Comparison of ENCODE assay signal across 21 cellular contexts in the genomic region with DNA sequence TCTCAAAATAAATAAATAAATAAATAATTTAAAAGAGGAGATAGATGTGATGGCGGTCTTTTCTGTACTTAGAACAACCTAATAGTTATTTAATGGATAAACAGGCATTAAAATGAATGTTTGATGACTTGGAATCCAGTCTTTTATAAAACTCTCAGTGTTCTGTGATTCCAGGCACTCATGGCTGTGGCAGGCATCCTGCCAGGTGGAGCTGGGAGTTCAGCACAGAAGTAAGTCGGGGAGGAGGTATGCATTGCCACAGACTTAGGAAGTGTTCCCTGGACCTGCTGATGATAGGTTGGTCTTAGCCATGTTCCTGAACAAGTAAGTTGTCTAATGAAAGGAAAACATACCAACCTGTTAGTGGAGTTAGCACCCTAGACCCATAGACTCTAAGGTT.
"Had no signal": no experiment of that assay in that cellular context is flagged by ENCODE, and none has a peak within 500 bp of the region (broad histone marks: within the 10 kb centered on the region; RNA-seq: fewer than 3 reads in every experiment).

No MANE protein-coding gene starts in this region.

- H3K36me3 ChIP-seq: colonic mucosa, neutrophil had no signal

- H3K4me1 Mint-ChIP-seq: activated CD4-positive, alpha-beta memory T cell treated with anti-CD3 and anti-CD28 coated beads, Interleukin-2, amount 10 ng/mL, durations not matched to agents 7 days and 5 days; activated CD8-positive, alpha-beta memory T cell treated with anti-CD3 and anti-CD28 coated beads, Interleukin-2, amount 10 ng/mL, durations not matched to agents 7 days and 5 days; memory B cell had no signal

- H3K9me3 ChIP-seq: body of pancreas, colonic mucosa, neutrophil, SK-N-SH had no signal

- DNase-seq: activated CD4-positive, alpha-beta memory T cell treated with anti-CD3 and anti-CD28 coated beads, Interleukin-2, amount 10 ng/mL, durations not matched to agents 7 days and 5 days; activated CD4-positive, alpha-beta T cell treated with anti-CD3 and anti-CD28 coated beads for 4 hours; activated CD8-positive, alpha-beta memory T cell treated with anti-CD3 and anti-CD28 coated beads, Interleukin-2, amount 10 ng/mL, durations not matched to agents 7 days and 5 days; amniotic stem cell; body of pancreas; central memory CD4-positive, alpha-beta T cell; colonic mucosa; effector CD4-positive, alpha-beta T cell; foreskin fibroblast; glutamatergic neuron; SHP77 treated with DMSO at 0.1 percent for 48 hours; SK-N-SH; stimulated activated naive B cell treated with anti-CD40 and anti-IgM and Interleukin-4, amounts not matched to agents 10 μg/mL and 1 μg/mL and 100 μg/mL, for 72 hours; trophoblast cell had no signal

- H3K4me1 ChIP-seq: body of pancreas, colonic mucosa, parathyroid adenoma had no signal

- H3K9me3 Mint-ChIP-seq: activated CD4-positive, alpha-beta memory T cell treated with anti-CD3 and anti-CD28 coated beads, Interleukin-2, amount 10 ng/mL, durations not matched to agents 7 days and 5 days; memory B cell; natural killer cell treated with Interleukin-12 subunit alpha and Interleukin-12 subunit beta and Interleukin-15 and Interleukin-18, amount 100 ng/mL, for 72 hours; stimulated activated naive B cell treated with anti-CD40 and anti-IgM and Interleukin-4, amounts not matched to agents 10 μg/mL and 1 μg/mL and 100 μg/mL, for 72 hours; T-helper 2 cell treated with Interferon-gamma antibody and Interleukin-4, amounts not matched to agents 5 μg/mL and 100 μg/mL, for 36 hours; WTC11 had no signal

- H3K4me3 Mint-ChIP-seq: activated CD4-positive, alpha-beta memory T cell treated with anti-CD3 and anti-CD28 coated beads, Interleukin-2, amount 10 ng/mL, durations not matched to agents 7 days and 5 days; activated CD8-positive, alpha-beta memory T cell treated with anti-CD3 and anti-CD28 coated beads, Interleukin-2, amount 10 ng/mL, durations not matched to agents 7 days and 5 days; activated naive CD8-positive, alpha-beta T cell; memory B cell; natural killer cell treated with Interleukin-12 subunit alpha and Interleukin-12 subunit beta and Interleukin-15 and Interleukin-18, amount 100 ng/mL, for 72 hours; stimulated activated naive B cell treated with anti-CD40 and anti-IgM and Interleukin-4, amounts not matched to agents 10 μg/mL and 1 μg/mL and 100 μg/mL, for 72 hours; T-helper 2 cell treated with Interferon-gamma antibody and Interleukin-4, amounts not matched to agents 5 μg/mL and 100 μg/mL, for 36 hours; WTC11 had no signal

- H3K27ac Mint-ChIP-seq: activated CD4-positive, alpha-beta memory T cell treated with anti-CD3 and anti-CD28 coated beads, Interleukin-2, amount 10 ng/mL, durations not matched to agents 7 days and 5 days; activated CD8-positive, alpha-beta memory T cell treated with anti-CD3 and anti-CD28 coated beads, Interleukin-2, amount 10 ng/mL, durations not matched to agents 7 days and 5 days; activated naive CD8-positive, alpha-beta T cell; memory B cell; natural killer cell treated with Interleukin-12 subunit alpha and Interleukin-12 subunit beta and Interleukin-15 and Interleukin-18, amount 100 ng/mL, for 72 hours; T-helper 2 cell treated with Interferon-gamma antibody and Interleukin-4, amounts not matched to agents 5 μg/mL and 100 μg/mL, for 36 hours; WTC11 had no signal

- H3K36me3 Mint-ChIP-seq: activated CD8-positive, alpha-beta memory T cell treated with anti-CD3 and anti-CD28 coated beads, Interleukin-2, amount 10 ng/mL, durations not matched to agents 7 days and 5 days; activated naive CD8-positive, alpha-beta T cell; memory B cell; natural killer cell treated with Interleukin-12 subunit alpha and Interleukin-12 subunit beta and Interleukin-15 and Interleukin-18, amount 100 ng/mL, for 72 hours; stimulated activated naive B cell treated with anti-CD40 and anti-IgM and Interleukin-4, amounts not matched to agents 10 μg/mL and 1 μg/mL and 100 μg/mL, for 72 hours; WTC11 had no signal

- H3K27ac ChIP-seq: neutrophil, parathyroid adenoma had no signal

- H3K4me3 ChIP-seq: body of pancreas, colonic mucosa had no signal

- ATAC-seq: activated CD8-positive, alpha-beta memory T cell treated with anti-CD3 and anti-CD28 coated beads, Interleukin-2, amount 10 ng/mL, durations not matched to agents 7 days and 5 days; body of pancreas; natural killer cell treated with Interleukin-12 subunit alpha and Interleukin-12 subunit beta and Interleukin-15 and Interleukin-18, amount 100 ng/mL, for 72 hours; stimulated activated naive B cell treated with anti-CD40 and anti-IgM and Interleukin-4, amounts not matched to agents 10 μg/mL and 1 μg/mL and 100 μg/mL, for 72 hours; WTC11 had no signal

- H3K27me3 ChIP-seq: body of pancreas, colonic mucosa, neutrophil had no signal
